Comparison of ENCODE assay signal across 9 cellular contexts in genomic region chr17:39794249-39794970, GRCh38. TPM values are rescaled to one million over a fixed set of nuclear protein-coding genes. Genes with fewer than 3 reads are reported as not detected.
DNase-seq lines count a peak whose midpoint lies in the region; ATAC-seq and TF ChIP-seq lines count a peak whose summit lies in the region.
"Had no signal": no experiment of that assay in that cellular context is flagged by ENCODE, and none has a peak within 500 bp of the region (broad histone marks: within the 10 kb centered on the region; RNA-seq: fewer than 3 reads in every experiment).

No MANE protein-coding gene starts in this region.

- TF ChIP-seq CTCF in DOHH2 (IDR thresholded peaks at IDR 0.05; ENCODE audit: low read depth, low read length, poor library complexity, severe bottlenecking) (no peak), omental fat pad (IDR thresholded peaks at IDR 0.05) (no peak)

- H3K4me3 Mint-ChIP-seq in activated T-helper 2 cell treated with anti-CD3 and anti-CD28 coated beads, Interferon-gamma antibody, Interleukin-2, Interleukin-4, amounts not matched to agents 10 μg/mL and 5 μg/mL and 100 μg/mL, durations not matched to agents 14 hours and 24 hours and 36 hours (ENCODE audit: low read depth), result peak overlapping the region; percentile 3

- H3K9me3 ChIP-seq in DOHH2 (ENCODE audit: control insufficient read depth, insufficient read depth, low read length), result no peaks in the 10 kb centered on the region
- H3K9me3 ChIP-seq: lower lobe of right lung had no signal

- H3K9me3 Mint-ChIP-seq in activated T-helper 2 cell treated with anti-CD3 and anti-CD28 coated beads, Interferon-gamma antibody, Interleukin-2, Interleukin-4, amounts not matched to agents 10 μg/mL and 5 μg/mL and 100 μg/mL, durations not matched to agents 14 hours and 24 hours and 36 hours, result no peaks in the 10 kb centered on the region

- DNase-seq in activated T-helper 2 cell treated with anti-CD3 and anti-CD28 coated beads, Interferon-gamma antibody, Interleukin-2, Interleukin-4, amounts not matched to agents 10 μg/mL and 5 μg/mL and 100 μg/mL, durations not matched to agents 14 hours and 24 hours and 36 hours (ENCODE audit: low spot score), result no peak
- no peak for DNase-seq in SW480 (ENCODE audit: low spot score)
- no peak for DNase-seq in GOT3 (lab: John Stamatoyannopoulos, UW)
- DNase-seq in omental fat pad (ENCODE audit: low spot score), result no peak
- DNase-seq in KBM-7, result no peak
- DNase-seq: lower lobe of right lung had no signal

- H3K4me2 ChIP-seq in DOHH2 (ENCODE audit: low read length), result peak overlapping the region; percentile 76

- H3K27me3 ChIP-seq in DOHH2 (ENCODE audit: control insufficient read depth, low read length), result no peaks in the 10 kb centered on the region

- H3K27ac Mint-ChIP-seq in activated T-helper 2 cell treated with anti-CD3 and anti-CD28 coated beads, Interferon-gamma antibody, Interleukin-2, Interleukin-4, amounts not matched to agents 10 μg/mL and 5 μg/mL and 100 μg/mL, durations not matched to agents 14 hours and 24 hours and 36 hours, result peak overlapping the region; percentile 75

- H3K4me3 ChIP-seq in DOHH2 (ENCODE audit: low read length), result peak overlapping the region; percentile 68
- H3K4me3 ChIP-seq: lower lobe of right lung had no signal

- H3K27me3 Mint-ChIP-seq in activated T-helper 2 cell treated with anti-CD3 and anti-CD28 coated beads, Interferon-gamma antibody, Interleukin-2, Interleukin-4, amounts not matched to agents 10 μg/mL and 5 μg/mL and 100 μg/mL, durations not matched to agents 14 hours and 24 hours and 36 hours (ENCODE audit: low read depth), result no peaks in the 10 kb centered on the region

- in situ Hi-C loops in KBM-7 (cut with MboI; ENCODE audit: low pct_unique_long_range_greater_than_20kb, low sequenced_read_pairs), result no loop called here

- intact Hi-C loops in activated T-helper 2 cell treated with anti-CD3 and anti-CD28 coated beads, Interferon-gamma antibody, Interleukin-2, Interleukin-4, amounts not matched to agents 10 μg/mL and 5 μg/mL and 100 μg/mL, durations not matched to agents 14 hours and 24 hours and 36 hours (cut with micrococcal nuclease), result loop anchor here (5.0 kb wide), 1 partner anchor 133 kb away; the partner anchor contains the start of genes LRRC3C and ORMDL3

- H3K4me1 Mint-ChIP-seq in activated T-helper 2 cell treated with anti-CD3 and anti-CD28 coated beads, Interferon-gamma antibody, Interleukin-2, Interleukin-4, amounts not matched to agents 10 μg/mL and 5 μg/mL and 100 μg/mL, durations not matched to agents 14 hours and 24 hours and 36 hours (ENCODE audit: low read depth), result peaks cover 65% of the 10 kb centered on the region

- peak; percentile 76 for ATAC-seq in GM19328 (IDR thresholded peaks at IDR 0.05; ENCODE audit: unreplicated experiment)
- peak; percentile 84 for ATAC-seq in HG03097 (IDR thresholded peaks at IDR 0.05; ENCODE audit: low FRiP score, unreplicated experiment)
- no peak for ATAC-seq in omental fat pad (ENCODE audit: low FRiP score)

- H3K36me3 ChIP-seq in DOHH2 (ENCODE audit: control insufficient read depth, low read length), result peaks cover 71% of the 10 kb centered on the region
- H3K36me3 ChIP-seq: lower lobe of right lung had no signal

- no peaks in the 10 kb centered on the region for H4K20me1 ChIP-seq in DOHH2 (ENCODE audit: control insufficient read depth, insufficient read depth, low read depth, low read length)

- peaks cover 55% of the 10 kb centered on the region for H3F3A ChIP-seq in DOHH2 (ENCODE audit: control insufficient read depth, insufficient read depth)

- H3K9me2 ChIP-seq in DOHH2 (replicated peaks; ENCODE audit: control insufficient read depth, low read length), result no peaks in the 10 kb centered on the region

- H3K4me1 ChIP-seq in DOHH2 (ENCODE audit: control insufficient read depth, low read length), result peaks cover 100% of the 10 kb centered on the region
- H3K4me1 ChIP-seq: lower lobe of right lung had no signal

- peak overlapping the region; percentile 100 for H3K27ac ChIP-seq in DOHH2 (ENCODE audit: low read depth, low read length)
- H3K27ac ChIP-seq: lower lobe of right lung had no signal

- peaks cover 75% of the 10 kb centered on the region for H3K79me2 ChIP-seq in DOHH2 (ENCODE audit: control insufficient read depth, low read length)

- peaks cover 40% of the 10 kb centered on the region for H3K36me3 Mint-ChIP-seq in activated T-helper 2 cell treated with anti-CD3 and anti-CD28 coated beads, Interferon-gamma antibody, Interleukin-2, Interleukin-4, amounts not matched to agents 10 μg/mL and 5 μg/mL and 100 μg/mL, durations not matched to agents 14 hours and 24 hours and 36 hours (ENCODE audit: low read depth)

RNA-seq across cellular contexts. Expression of gene GRB7, which starts 56.7 kb away (rescaled TPM):
- 0.39 and 0.74 TPM in 2 replicates for total RNA-seq in activated T-helper 2 cell treated with anti-CD3 and anti-CD28 coated beads, Interferon-gamma antibody, Interleukin-2, Interleukin-4, amounts not matched to agents 10 μg/mL and 5 μg/mL and 100 μg/mL, durations not matched to agents 14 hours and 24 hours and 36 hours
- total RNA-seq in omental fat pad, result 10 to 100 TPM in 3 of 4 donors, not detected in 1; 13.0 to 19.3 (median 14.0) TPM
